In genomic region chr2:30763151-30763660, GRCh38 we compare ENCODE assay signal across 12 cellular contexts. TPM values are rescaled to one million over a fixed set of nuclear protein-coding genes. Genes with fewer than 3 reads are reported as not detected.
A peak's percentile ranks its signal among the peaks of the same experiment; 100 is the strongest.
DNase-seq lines count a peak whose midpoint lies in the region; ATAC-seq, FAIRE-seq and TF ChIP-seq lines count a peak whose summit lies in the region.
"Had no signal": no experiment of that assay in that cellular context is flagged by ENCODE, and none has a peak within 500 bp of the region (broad histone marks: within the 10 kb centered on the region; RNA-seq: fewer than 3 reads in every experiment).

No MANE protein-coding gene starts in this region.

- H2AFZ ChIP-seq in osteoblast (ENCODE audit: low read length) = no peak overlapping the region
- H2AFZ ChIP-seq: PC-9 had no signal

- no peak for ATAC-seq in activated CD4-positive, alpha-beta T cell treated with anti-CD3 and anti-CD28 coated beads for 36 hours

- TF ChIP-seq CTCF in osteoblast (IDR thresholded peaks at IDR 0.05; ENCODE audit: extremely low read depth, low read depth, low read length) = no peak

- no peak for TF ChIP-seq POLR2A in GM12891 (IDR thresholded peaks at IDR 0.05; ENCODE audit: low read depth, low read length)

- CTCF ChIA-PET in activated CD4-positive, alpha-beta T cell treated with anti-CD3 and anti-CD28 coated beads for 36 hours (lab: Charles Lee) = interaction anchor here (0.7 to 0.8 kb wide), 2 partner anchors 51 to 393 kb away, joined by 3 read pairs; no protein-coding TSS in a partner anchor

- no peak for FAIRE-seq in GM12891 (lab: Jason Lieb, UNC)

- no peaks in the 10 kb centered on the region for H3K4me1 ChIP-seq in osteoblast (ENCODE audit: insufficient read depth, low read length)

- H3K36me3 Mint-ChIP-seq in activated CD4-positive, alpha-beta T cell treated with anti-CD3 and anti-CD28 coated beads for 36 hours (ENCODE audit: low read depth) = no peaks in the 10 kb centered on the region
- H3K36me3 Mint-ChIP-seq in activated CD4-positive, alpha-beta T cell treated with anti-CD3 and anti-CD28 coated beads, Interleukin-2, amount 10 ng/mL, durations not matched to agents 24 days and 14 days (ENCODE audit: low read depth) = no peaks in the 10 kb centered on the region

- no peak overlapping the region for H3K4me2 ChIP-seq in osteoblast (ENCODE audit: insufficient read depth, low read length)
- H3K4me2 ChIP-seq: PC-9 had no signal

- in situ Hi-C loops in G401 (cut with HindIII; ENCODE audit: low sequenced_read_pairs) = no loop called here

- H3K27me3 ChIP-seq in osteoblast (ENCODE audit: insufficient read depth, low read length) = no peaks in the 10 kb centered on the region

- H3K27ac Mint-ChIP-seq in activated CD4-positive, alpha-beta T cell treated with anti-CD3 and anti-CD28 coated beads for 36 hours = no peak overlapping the region
- no peak overlapping the region for H3K27ac Mint-ChIP-seq in activated CD4-positive, alpha-beta T cell treated with anti-CD3 and anti-CD28 coated beads, Interleukin-2, amount 10 ng/mL, durations not matched to agents 24 days and 14 days

- H3K36me3 ChIP-seq in osteoblast (ENCODE audit: insufficient read depth, low read length) = no peaks in the 10 kb centered on the region

- DNase-seq in AG20443 (ENCODE audit: low spot score) (peak; percentile 52), EL (peak; percentile 74), HS-5 (ENCODE audit: low read depth) (peak; percentile 84), osteoblast (ENCODE audit: insufficient read length, low spot score, missing footprints) (peak; percentile 22), G401 (ENCODE audit: low spot score) (no peak), GM12891 (ENCODE audit: insufficient read length, low spot score) (no peak)
- no peak for DNase-seq in activated CD4-positive, alpha-beta T cell treated with anti-CD3 and anti-CD28 coated beads for 36 hours
- DNase-seq in activated CD4-positive, alpha-beta T cell treated with anti-CD3 and anti-CD28 coated beads, Interleukin-2, amount 10 ng/mL, durations not matched to agents 24 days and 14 days = no peak
- DNase-seq: H7, NCI-H146, PC-9 had no signal

- no peaks in the 10 kb centered on the region for H3K9me3 ChIP-seq in osteoblast (ENCODE audit: low read depth, low read length)

- H3K4me3 Mint-ChIP-seq in activated CD4-positive, alpha-beta T cell treated with anti-CD3 and anti-CD28 coated beads for 36 hours = no peak overlapping the region
- no peak overlapping the region for H3K4me3 Mint-ChIP-seq in activated CD4-positive, alpha-beta T cell treated with anti-CD3 and anti-CD28 coated beads, Interleukin-2, amount 10 ng/mL, durations not matched to agents 24 days and 14 days

- POLR2A ChIA-PET in activated CD4-positive, alpha-beta T cell treated with anti-CD3 and anti-CD28 coated beads for 36 hours (lab: Charles Lee) = no interaction called here

- no peaks in the 10 kb centered on the region for H4K20me1 ChIP-seq in osteoblast (ENCODE audit: insufficient read depth, low read length)

- no peaks in the 10 kb centered on the region for H3K79me2 ChIP-seq in osteoblast (ENCODE audit: insufficient read depth, low read length)

- no peak overlapping the region for H3K4me3 ChIP-seq in osteoblast (ENCODE audit: insufficient read depth, low read length)
- H3K4me3 ChIP-seq: PC-9 had no signal

- no peak overlapping the region for H3K27ac ChIP-seq in osteoblast (ENCODE audit: low read depth, low read length)
- H3K27ac ChIP-seq: PC-9 had no signal

- no peaks in the 10 kb centered on the region for H3K4me1 Mint-ChIP-seq in activated CD4-positive, alpha-beta T cell treated with anti-CD3 and anti-CD28 coated beads for 36 hours
- H3K4me1 Mint-ChIP-seq in activated CD4-positive, alpha-beta T cell treated with anti-CD3 and anti-CD28 coated beads, Interleukin-2, amount 10 ng/mL, durations not matched to agents 24 days and 14 days = no peaks in the 10 kb centered on the region

- H3K27me3 Mint-ChIP-seq in activated CD4-positive, alpha-beta T cell treated with anti-CD3 and anti-CD28 coated beads for 36 hours = peaks cover 3% of the 10 kb centered on the region
- no peaks in the 10 kb centered on the region for H3K27me3 Mint-ChIP-seq in activated CD4-positive, alpha-beta T cell treated with anti-CD3 and anti-CD28 coated beads, Interleukin-2, amount 10 ng/mL, durations not matched to agents 24 days and 14 days

- intact Hi-C loops in activated CD4-positive, alpha-beta T cell treated with anti-CD3 and anti-CD28 coated beads for 36 hours (cut with DNase I, micrococcal nuclease) = no loop called here
- intact Hi-C loops in activated CD4-positive, alpha-beta T cell treated with anti-CD3 and anti-CD28 coated beads, Interleukin-2, amount 10 ng/mL, durations not matched to agents 24 days and 14 days (cut with micrococcal nuclease) = no loop called here

- H3K9me3 Mint-ChIP-seq in activated CD4-positive, alpha-beta T cell treated with anti-CD3 and anti-CD28 coated beads for 36 hours (ENCODE audit: low read depth) = no peaks in the 10 kb centered on the region
- H3K9me3 Mint-ChIP-seq in activated CD4-positive, alpha-beta T cell treated with anti-CD3 and anti-CD28 coated beads, Interleukin-2, amount 10 ng/mL, durations not matched to agents 24 days and 14 days = no peaks in the 10 kb centered on the region

TF ChIP-seq in GM12891, 5 proteins besides CTCF, POLR2A, EP300 and RAD21:
- TF ChIP-seq SPI1 (IDR thresholded peaks at IDR 0.05; ENCODE audit: low read depth, low read length) = no peak
- TF ChIP-seq TAF1 (IDR thresholded peaks at IDR 0.05; ENCODE audit: low read depth, low read length) = no peak
- TF ChIP-seq POLR2AphosphoS5 (IDR thresholded peaks at IDR 0.05; ENCODE audit: low read depth, low read length) = no peak
- TF ChIP-seq POU2F2 (IDR thresholded peaks at IDR 0.05; ENCODE audit: low read depth, low read length) = no peak
- no peak for TF ChIP-seq PAX5 (IDR thresholded peaks at IDR 0.05; ENCODE audit: insufficient read depth, low read length, severe bottlenecking)

RNA-seq across cellular contexts. Expression of gene CAPN13, which starts 44.0 kb away (rescaled TPM):
- total RNA-seq in osteoblast = not detected in 2 replicates
- total RNA-seq in G401 (2014; rRNA removed; shearing (Covaris generic)) = not detected in 2 replicates
- not detected for total RNA-seq in activated CD4-positive, alpha-beta T cell treated with anti-CD3 and anti-CD28 coated beads for 36 hours
- not detected in 2 replicates for total RNA-seq in activated CD4-positive, alpha-beta T cell treated with anti-CD3 and anti-CD28 coated beads, Interleukin-2, amount 10 ng/mL, durations not matched to agents 24 days and 14 days
- not detected for polyA plus RNA-seq in GM12891 (2012; ENCODE audit: low read depth, missing spikeins)
- total RNA-seq: HT1080 had no signal

Comparison
In these comparisons a context has a peak if more than half of its experiments do, and no peak if none do; other contexts are left out.
1. DNase-seq: peak in AG20443 (single experiment), EL (single experiment), HS-5 (single experiment) and osteoblast (single experiment); none in G401 (single experiment), activated CD4-positive, alpha-beta T cell treated with anti-CD3 and anti-CD28 coated beads for 36 hours (single experiment), activated CD4-positive, alpha-beta T cell treated with anti-CD3 and anti-CD28 coated beads, Interleukin-2, amount 10 ng/mL, durations not matched to agents 24 days and 14 days (single experiment) and GM12891 (single experiment).